ENCODE assay signal across 11 cellular contexts in genomic region chr2:28755411-28755810, GRCh38. TPM values are rescaled to one million over a fixed set of nuclear protein-coding genes. Genes with fewer than 3 reads are reported as not detected.
DNase-seq lines count a peak whose midpoint lies in the region; ATAC-seq and TF ChIP-seq lines count a peak whose summit lies in the region.
"Had no signal": no experiment of that assay in that cellular context is flagged by ENCODE, and none has a peak within 500 bp of the region (broad histone marks: within the 10 kb centered on the region; RNA-seq: fewer than 3 reads in every experiment).

No MANE protein-coding gene starts in this region.

- peaks cover 17% of the 10 kb centered on the region; the same call in 1 of the 2 replicates for H3K36me3 ChIP-seq in Loucy (ENCODE audit: insufficient read depth, low read length)
- no peaks in the 10 kb centered on the region for H3K36me3 ChIP-seq in breast epithelium
- no peaks in the 10 kb centered on the region for H3K36me3 ChIP-seq in mucosa of descending colon (ENCODE audit: low read depth)
- H3K36me3 ChIP-seq: colonic mucosa had no signal

- no peak for TF ChIP-seq POLR2A in breast epithelium (IDR thresholded peaks at IDR 0.05)

- intact Hi-C loops in breast epithelium (cut with DNase I; ENCODE audit: low total_unique reads) (no loop called here), mucosa of descending colon (cut with DNase I, micrococcal nuclease) (loop anchor here (10.0 kb wide), 1 partner anchor 161 kb away; no protein-coding TSS in a partner anchor)

- H3K4me3 Mint-ChIP-seq in natural killer cell treated with Interleukin-12 subunit alpha and Interleukin-12 subunit beta and Interleukin-15 and Interleukin-18, amount 100 ng/mL, for 72 hours, result peak overlapping the region; percentile 52

- TF ChIP-seq CTCF in Loucy (conservative IDR thresholded peaks at IDR 0.05; ENCODE audit: low read length) (no peak), breast epithelium (IDR thresholded peaks at IDR 0.05) (no peak), mucosa of descending colon (IDR thresholded peaks at IDR 0.05) (no peak)

- peaks cover 16% of the 10 kb centered on the region for H3K36me3 Mint-ChIP-seq in natural killer cell treated with Interleukin-12 subunit alpha and Interleukin-12 subunit beta and Interleukin-15 and Interleukin-18, amount 100 ng/mL, for 72 hours

- H3F3A ChIP-seq in Loucy (ENCODE audit: low read depth), result no peaks in the 10 kb centered on the region

- H3K4me1 ChIP-seq in Loucy (ENCODE audit: insufficient read depth, low read length, poor library complexity, severe bottlenecking) (peaks cover 51% of the 10 kb centered on the region), breast epithelium (peaks cover 0 to 15% of the 10 kb centered on the region in 2 donors), mucosa of descending colon (ENCODE audit: low read depth) (peaks cover 38% of the 10 kb centered on the region)

- H3K4me2 ChIP-seq in Loucy (ENCODE audit: low read depth, low read length, poor library complexity, severe bottlenecking), result peak overlapping the region; percentile 82

- no peak overlapping the region for H2AFZ ChIP-seq in Loucy (ENCODE audit: low read length)

- peaks cover 96% of the 10 kb centered on the region for H3K79me2 ChIP-seq in Loucy (ENCODE audit: insufficient read depth, low read length)

- H3K27me3 Mint-ChIP-seq in natural killer cell treated with Interleukin-12 subunit alpha and Interleukin-12 subunit beta and Interleukin-15 and Interleukin-18, amount 100 ng/mL, for 72 hours, result no peaks in the 10 kb centered on the region

- H3K4me3 ChIP-seq in Loucy (ENCODE audit: low read length, poor library complexity, severe bottlenecking) (peak overlapping the region; percentile 87), breast epithelium (peak overlapping the region; percentile 93 to 97 (median 97)), mucosa of descending colon (no peak overlapping the region)
- H3K4me3 ChIP-seq: colonic mucosa had no signal

- peak overlapping the region; percentile 30 to 58 for H3K27ac Mint-ChIP-seq in natural killer cell treated with Interleukin-12 subunit alpha and Interleukin-12 subunit beta and Interleukin-15 and Interleukin-18, amount 100 ng/mL, for 72 hours

- peaks cover 78% of the 10 kb centered on the region for H4K20me1 ChIP-seq in Loucy (ENCODE audit: insufficient read depth, low read length, poor library complexity, severe bottlenecking)

- H3K4me1 Mint-ChIP-seq in natural killer cell treated with Interleukin-12 subunit alpha and Interleukin-12 subunit beta and Interleukin-15 and Interleukin-18, amount 100 ng/mL, for 72 hours (ENCODE audit: low read depth in 2 of 2), result peaks cover 42 to 58% of the 10 kb centered on the region in 2 donors

- H3K9me3 ChIP-seq in Loucy (ENCODE audit: insufficient read depth, low read depth, low read length), result no peaks in the 10 kb centered on the region
- H3K9me3 ChIP-seq in breast epithelium, result no peaks in the 10 kb centered on the region
- no peaks in the 10 kb centered on the region for H3K9me3 ChIP-seq in mucosa of descending colon
- H3K9me3 ChIP-seq: colonic mucosa had no signal

- DNase-seq in AG08396 (ENCODE audit: low spot score) (peak; percentile 10), breast epithelium (ENCODE audit: low spot score in 2 of 2) (no peak), NCI-H774 (lab: John Stamatoyannopoulos, UW) (no peak), NCI-H2171 (lab: John Stamatoyannopoulos, UW) (no peak), GOT3 (lab: John Stamatoyannopoulos, UW) (no peak), mucosa of descending colon (no peak)
- no peak for DNase-seq in natural killer cell treated with Interleukin-12 subunit alpha and Interleukin-12 subunit beta and Interleukin-15 and Interleukin-18, amount 100 ng/mL, for 72 hours (ENCODE audit: low spot score)
- DNase-seq: colonic mucosa, DMS53, NCI-H2107 had no signal

- peak overlapping the region; percentile 50 for H3K9ac ChIP-seq in Loucy (ENCODE audit: low read depth, low read length, poor library complexity, severe bottlenecking)

- peak overlapping the region; percentile 26 to 100 for H3K27ac ChIP-seq in breast epithelium
- H3K27ac ChIP-seq: colonic mucosa had no signal

- no peak for ATAC-seq in natural killer cell treated with Interleukin-12 subunit alpha and Interleukin-12 subunit beta and Interleukin-15 and Interleukin-18, amount 100 ng/mL, for 72 hours
- ATAC-seq in mucosa of descending colon, result no peak

- no peaks in the 10 kb centered on the region for H3K9me2 ChIP-seq in Loucy (replicated peaks; ENCODE audit: low read depth, low read length)

- H3K27me3 ChIP-seq in Loucy (ENCODE audit: insufficient read depth, low read length, poor library complexity, severe bottlenecking) (no peaks in the 10 kb centered on the region), breast epithelium (no peaks in the 10 kb centered on the region)
- H3K27me3 ChIP-seq: colonic mucosa had no signal

- no peaks in the 10 kb centered on the region for H3K9me3 Mint-ChIP-seq in natural killer cell treated with Interleukin-12 subunit alpha and Interleukin-12 subunit beta and Interleukin-15 and Interleukin-18, amount 100 ng/mL, for 72 hours

RNA-seq across cellular contexts. Expression of gene PPP1CB, which starts 3.8 kb away (rescaled TPM):
- total RNA-seq in breast epithelium, result 100 to 1,000 TPM; 189 to 294 (median 289) TPM
- 100 to 1,000 TPM; 188 to 299 TPM for total RNA-seq in natural killer cell treated with Interleukin-12 subunit alpha and Interleukin-12 subunit beta and Interleukin-15 and Interleukin-18, amount 100 ng/mL, for 72 hours
- 100 to 1,000 TPM; 302 to 439 (median 308) TPM for total RNA-seq in mucosa of descending colon

RNA-seq across cellular contexts. Expression of gene SPDYA, which starts 55.2 kb away (rescaled TPM):
- total RNA-seq in breast epithelium, result 1 to 10 TPM in 2 of 3 donors, under 1 TPM in 1; 0.98 to 4.2 (median 1.8) TPM
- total RNA-seq in natural killer cell treated with Interleukin-12 subunit alpha and Interleukin-12 subunit beta and Interleukin-15 and Interleukin-18, amount 100 ng/mL, for 72 hours, result 1 to 10 TPM; 2.6 to 4.5 TPM
- 1 to 10 TPM; 1.1 to 2.3 (median 1.2) TPM for total RNA-seq in mucosa of descending colon
